In genomic region chr13:112242777-112243176, GRCh38 we compare ENCODE assay signal across 16 cellular contexts.
DNase-seq lines count a peak whose midpoint lies in the region; ATAC-seq lines count a peak whose summit lies in the region.
"Had no signal": no experiment of that assay in that cellular context is flagged by ENCODE, and none has a peak within 500 bp of the region (broad histone marks: within the 10 kb centered on the region; RNA-seq: fewer than 3 reads in every experiment).

No MANE protein-coding gene starts in this region.

- no peaks in the 10 kb centered on the region for H3K36me3 ChIP-seq in neuronal stem cell (replicated peaks in 1 of 2; ENCODE audit: control insufficient read depth in 2 of 2, insufficient read depth in 2 of 2, low read length in 2 of 2)
- H3K36me3 ChIP-seq: BLaER1 had no signal

- no peak overlapping the region for H2BK120ac ChIP-seq in neuronal stem cell (ENCODE audit: low read depth, low read length)

- no CpG with 5 or more reads among the region's 7 CpGs for WGBS in neuronal stem cell (ENCODE audit: extremely low coverage in 2 of 2, insufficient read length in 2 of 2, insufficient replicate concordance in 1 of 2), 2 donors

- no peak overlapping the region for H3K9ac ChIP-seq in neuronal stem cell (ENCODE audit: low read depth, low read length, poor library complexity)
- H3K9ac ChIP-seq: BLaER1 had no signal

- H3K9me3 ChIP-seq in neuronal stem cell (replicated peaks in 1 of 2; ENCODE audit: control insufficient read depth in 2 of 2, insufficient read depth in 1 of 2, low read depth in 1 of 2, low read length in 2 of 2): peaks cover 7 to 12% of the 10 kb centered on the region in 2 donors

- no peak overlapping the region for H3K4me2 ChIP-seq in neuronal stem cell (ENCODE audit: insufficient read depth, low read length, poor library complexity, severe bottlenecking)
- H3K4me2 ChIP-seq: BLaER1 had no signal

- peaks cover 0 to under 1% of the 10 kb centered on the region in 2 donors for H3K4me1 ChIP-seq in neuronal stem cell (ENCODE audit: control insufficient read depth in 2 of 2, insufficient read depth in 1 of 2, low read depth in 1 of 2, low read length in 2 of 2)
- H3K4me1 ChIP-seq: BLaER1, Caco-2 had no signal

- no peak overlapping the region for H3K4me3 ChIP-seq in neuronal stem cell (ENCODE audit: low read length in 2 of 2)
- H3K4me3 ChIP-seq: BLaER1 had no signal

- no peak overlapping the region for H3K27ac ChIP-seq in neuronal stem cell (replicated peaks; ENCODE audit: low read length)
- H3K27ac ChIP-seq: 22Rv1, BLaER1 had no signal

- H2BK15ac ChIP-seq in neuronal stem cell (ENCODE audit: low read length): no peak overlapping the region

- H2AFZ ChIP-seq in neuronal stem cell (ENCODE audit: low read length): peak overlapping the region; percentile 51

- no peak overlapping the region for H3K14ac ChIP-seq in neuronal stem cell (ENCODE audit: low read length)

- ATAC-seq in GM19324 (IDR thresholded peaks at IDR 0.05; ENCODE audit: low FRiP score, unreplicated experiment): no peak
- ATAC-seq: HCT116 had no signal

- no peak overlapping the region for H3K4ac ChIP-seq in neuronal stem cell (ENCODE audit: low read length)

- no peaks in the 10 kb centered on the region for H3K79me1 ChIP-seq in neuronal stem cell (ENCODE audit: low read depth, low read length)

- no peak overlapping the region for H4K8ac ChIP-seq in neuronal stem cell (ENCODE audit: low read depth, low read length)

- H3K27me3 ChIP-seq in neuronal stem cell (ENCODE audit: control insufficient read depth in 3 of 3, insufficient read depth in 3 of 3, low read depth in 1 of 3, low read length in 3 of 3): no peaks in the 10 kb centered on the region
- H3K27me3 ChIP-seq: BLaER1 had no signal

- peak; percentile 32 for DNase-seq in activated CD8-positive, alpha-beta memory T cell treated with anti-CD3 and anti-CD28 coated beads for 24 hours
- no peak for DNase-seq in activated CD8-positive, alpha-beta memory T cell treated with anti-CD3 and anti-CD28 coated beads, Interleukin-2, amount 50 U/mL, for 4 hours
- DNase-seq in ecto neural progenitor cell (ENCODE audit: low spot score): peak; percentile 19
- no peak for DNase-seq in neuronal stem cell (ENCODE audit: low spot score)
- DNase-seq in ureter (ENCODE audit: low spot score): peak; percentile 32
- no peak for DNase-seq in NCI-H2196 (lab: John Stamatoyannopoulos, UW; ENCODE audit: unreplicated experiment)
- DNase-seq in stimulated activated CD4-positive, alpha-beta T cell treated with anti-CD3 and anti-CD28 coated beads, Interleukin-4, amount 100 ng/mL, for 24 hours: no peak
- DNase-seq: AML-193; Caco-2; CD8-positive, alpha-beta memory T cell; DMS 273 treated with DMSO at 0.1 percent for 48 hours; IMR-90 had no signal

- no peak overlapping the region for H4K91ac ChIP-seq in neuronal stem cell (ENCODE audit: low read depth, low read length, poor library complexity)

- H3K18ac ChIP-seq in neuronal stem cell (ENCODE audit: low read length): no peak overlapping the region

- H2BK12ac ChIP-seq in neuronal stem cell (ENCODE audit: low read length): no peak overlapping the region

- no peak overlapping the region for H2BK5ac ChIP-seq in neuronal stem cell (ENCODE audit: low read length)

- H3K23ac ChIP-seq in neuronal stem cell (ENCODE audit: low read depth, low read length, poor library complexity): no peak overlapping the region

- no peak overlapping the region for H2AK5ac ChIP-seq in neuronal stem cell (ENCODE audit: low read depth, low read length)

Comparison
In these comparisons a context has a peak if more than half of its experiments do, and no peak if none do; other contexts are left out.
1. DNase-seq: peak in activated CD8-positive, alpha-beta memory T cell treated with anti-CD3 and anti-CD28 coated beads for 24 hours (single experiment), ecto neural progenitor cell (single experiment) and ureter (single experiment); none in activated CD8-positive, alpha-beta memory T cell treated with anti-CD3 and anti-CD28 coated beads, Interleukin-2, amount 50 U/mL, for 4 hours (single experiment), neuronal stem cell (single experiment), NCI-H2196 (single experiment) and stimulated activated CD4-positive, alpha-beta T cell treated with anti-CD3 and anti-CD28 coated beads, Interleukin-4, amount 100 ng/mL, for 24 hours (single experiment).